Comparison of ENCODE assay signal across 8 cellular contexts in genomic region chr2:206375956-206376355, GRCh38.
"Had no signal": no experiment of that assay in that cellular context is flagged by ENCODE, and none has a peak within 500 bp of the region (broad histone marks: within the 10 kb centered on the region; RNA-seq: fewer than 3 reads in every experiment).

No MANE protein-coding gene starts in this region.

- H3K36me3 ChIP-seq: HAP-1 had no signal

- H3K4me1 ChIP-seq: HAP-1 had no signal

- H3K4me3 ChIP-seq: GM23248, GM23338, HAP-1 had no signal

- DNase-seq: GM23248, GOT3, H7, H9, HCEC 1CT, HFFc6 had no signal

- H3K27ac ChIP-seq: GM23248 had no signal
